ENCODE assay signal across 9 cellular contexts in the genomic region with DNA sequence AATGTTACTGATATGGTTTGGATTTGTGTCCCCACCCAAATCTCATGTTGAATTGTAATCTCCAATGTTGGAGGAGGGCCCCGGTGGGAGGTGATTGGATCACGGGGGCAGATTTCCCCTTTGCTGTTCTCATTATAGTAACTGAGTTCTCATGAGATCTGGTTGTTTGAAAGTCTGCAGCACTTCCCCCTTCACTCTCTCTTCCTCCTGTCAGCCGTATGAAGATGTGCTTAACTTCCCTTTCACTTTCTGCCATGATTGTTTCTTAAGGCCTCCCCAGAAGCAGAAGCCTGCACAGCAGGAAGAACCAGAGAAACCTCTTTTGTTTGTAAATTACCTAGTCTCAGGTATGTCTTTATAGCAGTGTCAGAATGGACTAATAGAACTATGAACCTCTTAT. TPM values are rescaled to one million over a fixed set of nuclear protein-coding genes. Genes with fewer than 3 reads are reported as not detected.
DNase-seq lines count a peak whose midpoint lies in the region; ATAC-seq lines count a peak whose summit lies in the region.
"Had no signal": no experiment of that assay in that cellular context is flagged by ENCODE, and none has a peak within 500 bp of the region (broad histone marks: within the 10 kb centered on the region; RNA-seq: fewer than 3 reads in every experiment).

No MANE protein-coding gene starts in this region.

- intact Hi-C loops in CD4-positive, alpha-beta memory T cell (cut with micrococcal nuclease) = loop anchor here (10.0 kb wide), 1 partner anchor 58 kb away; no protein-coding TSS in a partner anchor

- DNase-seq in CD4-positive, alpha-beta memory T cell = peak in 4 of 5 donors; percentile 21 to 28 (median 26)
- DNase-seq in NCI-H1694 treated with DMSO at 0.1 percent for 48 hours (lab: John Stamatoyannopoulos, UW) (no peak), kidney tubule cell (ENCODE audit: low spot score) (no peak), DMS79 treated with DMSO at 0.1 percent for 48 hours (lab: John Stamatoyannopoulos, UW) (no peak)
- DNase-seq in activated CD8-positive, alpha-beta memory T cell treated with anti-CD3 and anti-CD28 coated beads, Interleukin-2, amount 50 U/mL, for 48 hours = no peak
- DNase-seq: nucleus accumbens had no signal

- H3K4me3 ChIP-seq in CD4-positive, alpha-beta memory T cell (ENCODE audit: low read length in 2 of 2) = no peak overlapping the region

- ATAC-seq in GM19324 (IDR thresholded peaks at IDR 0.05; ENCODE audit: low FRiP score, unreplicated experiment) = peak; percentile 93
- ATAC-seq in HG03196 (IDR thresholded peaks at IDR 0.05; ENCODE audit: unreplicated experiment) = peak; percentile 75

- peaks cover 41 to 68% (median 49%) of the 10 kb centered on the region in 4 donors for H3K4me1 Mint-ChIP-seq in CD4-positive, alpha-beta memory T cell
- peaks cover 50% of the 10 kb centered on the region for H3K4me1 Mint-ChIP-seq in activated naive CD8-positive, alpha-beta T cell (ENCODE audit: low read depth)

- H3K4me3 Mint-ChIP-seq in CD4-positive, alpha-beta memory T cell = peak overlapping the region in 7 of 8 donors; percentile 13 to 72 (median 26)
- peak overlapping the region; percentile 38 for H3K4me3 Mint-ChIP-seq in activated naive CD8-positive, alpha-beta T cell

- POLR2A ChIA-PET in CD4-positive, alpha-beta memory T cell (lab: Charles Lee; ENCODE audit: partially characterized antibody) = interaction anchor here (2.1 kb wide), 1 partner anchor 28 kb away, joined by 10 read pairs; the partner anchor contains the start of gene TRIM33

- H3K9me3 Mint-ChIP-seq in CD4-positive, alpha-beta memory T cell = peaks cover 0 to 8% (median 5%) of the 10 kb centered on the region in 8 donors
- peaks cover 5% of the 10 kb centered on the region for H3K9me3 Mint-ChIP-seq in activated naive CD8-positive, alpha-beta T cell (ENCODE audit: low read depth)

- H3K27me3 ChIP-seq in CD4-positive, alpha-beta memory T cell (ENCODE audit: insufficient read depth, low read length) = no peaks in the 10 kb centered on the region

- no peaks in the 10 kb centered on the region for H3K27me3 Mint-ChIP-seq in CD4-positive, alpha-beta memory T cell
- H3K27me3 Mint-ChIP-seq in activated naive CD8-positive, alpha-beta T cell = no peaks in the 10 kb centered on the region

- CTCF ChIA-PET in CD4-positive, alpha-beta memory T cell (lab: Charles Lee; ENCODE audit: partially characterized antibody) = no interaction called here

- no peaks in the 10 kb centered on the region for H3K36me3 ChIP-seq in CD4-positive, alpha-beta memory T cell (ENCODE audit: insufficient read depth, low read length)

- no peak overlapping the region for H3K27ac ChIP-seq in CD4-positive, alpha-beta memory T cell (ENCODE audit: low read depth, low read length)

- no peaks in the 10 kb centered on the region for H3K9me3 ChIP-seq in CD4-positive, alpha-beta memory T cell (ENCODE audit: control insufficient read depth in 1 of 2, low read length in 2 of 2)

- H3K36me3 Mint-ChIP-seq in CD4-positive, alpha-beta memory T cell = peaks cover 7 to 24% of the 10 kb centered on the region in 2 donors
- peaks cover 14% of the 10 kb centered on the region for H3K36me3 Mint-ChIP-seq in activated naive CD8-positive, alpha-beta T cell

- H3K4me1 ChIP-seq in CD4-positive, alpha-beta memory T cell (ENCODE audit: insufficient read depth, low read length) = peaks cover 44% of the 10 kb centered on the region

- peak overlapping the region; percentile 62 to 92 (median 82) for H3K27ac Mint-ChIP-seq in CD4-positive, alpha-beta memory T cell
- peak overlapping the region; percentile 70 for H3K27ac Mint-ChIP-seq in activated naive CD8-positive, alpha-beta T cell

RNA-seq across cellular contexts. Expression of gene TRIM33, which starts 28.4 kb away (rescaled TPM):
- 10 to 100 TPM; 50.6 to 54.4 TPM for total RNA-seq in CD4-positive, alpha-beta memory T cell
- 10 to 100 TPM; 26.8 to 33.6 TPM for polyA plus RNA-seq in CD4-positive, alpha-beta memory T cell

Comparison
In these comparisons a context has a peak if more than half of its experiments do, and no peak if none do; other contexts are left out.
1. DNase-seq: peak in CD4-positive, alpha-beta memory T cell (4 of 5); none in NCI-H1694 treated with DMSO at 0.1 percent for 48 hours (single experiment), kidney tubule cell (single experiment), activated CD8-positive, alpha-beta memory T cell treated with anti-CD3 and anti-CD28 coated beads, Interleukin-2, amount 50 U/mL, for 48 hours (single experiment) and DMS79 treated with DMSO at 0.1 percent for 48 hours (single experiment).